Comparison of ENCODE assay signal across 2 cellular contexts in genomic region chr7:149624006-149624405, GRCh38.
TF ChIP-seq lines count a peak whose summit lies in the region.

No MANE protein-coding gene starts in this region.

TF ChIP-seq in IMR-90, 13 proteins besides CTCF, POLR2A, EP300 and RAD21:
- TF ChIP-seq SMC3 (IDR thresholded peaks at IDR 0.05; ENCODE audit: low read depth, low read length): no peak
- TF ChIP-seq BHLHE40 (IDR thresholded peaks at IDR 0.05; ENCODE audit: low read depth, low read length): no peak
- TF ChIP-seq RCOR1 (IDR thresholded peaks at IDR 0.05; ENCODE audit: insufficient replicate concordance, low read length): no peak
- no peak for TF ChIP-seq NFE2L2 (IDR thresholded peaks at IDR 0.05; ENCODE audit: low read depth, low read length)
- TF ChIP-seq FOS (IDR thresholded peaks at IDR 0.05; ENCODE audit: low read depth, low read length): no peak
- no peak for TF ChIP-seq MAFK (IDR thresholded peaks at IDR 0.05; ENCODE audit: low read depth, low read length)
- TF ChIP-seq CHD1 (IDR thresholded peaks at IDR 0.05; ENCODE audit: low read depth, low read length): no peak
- no peak for TF ChIP-seq MXI1 (IDR thresholded peaks at IDR 0.05; ENCODE audit: borderline replicate concordance, low read depth, low read length)
- no peak for TF ChIP-seq RFX5 (IDR thresholded peaks at IDR 0.05; ENCODE audit: low read depth, low read length)
- no peak for TF ChIP-seq CEBPB (IDR thresholded peaks at IDR 0.05; ENCODE audit: low read depth, low read length)
- no peak for TF ChIP-seq MAZ (IDR thresholded peaks at IDR 0.05; ENCODE audit: borderline replicate concordance, low read depth, low read length)
- no peak for TF ChIP-seq USF2 (IDR thresholded peaks at IDR 0.05; ENCODE audit: low read depth, low read length)
- TF ChIP-seq ELK1 (IDR thresholded peaks at IDR 0.05; ENCODE audit: borderline replicate concordance, low read depth, low read length): no peak

TF ChIP-seq in H1, 55 proteins besides CTCF, POLR2A, EP300 and RAD21:
- TF ChIP-seq E2F6 (IDR thresholded peaks at IDR 0.05) (no peak), SUZ12 (IDR thresholded peaks at IDR 0.05; ENCODE audit: low read length) (no peak), KDM1A (IDR thresholded peaks at IDR 0.05; ENCODE audit: borderline replicate concordance, low read length) (no peak), SIRT6 (IDR thresholded peaks at IDR 0.05; ENCODE audit: low read length) (no peak), GTF2F1 (IDR thresholded peaks at IDR 0.05; ENCODE audit: borderline replicate concordance, low read depth, low read length) (no peak), CTBP2 (IDR thresholded peaks at IDR 0.05; ENCODE audit: borderline replicate concordance, insufficient read depth, insufficient read length, low read length) (no peak), BRCA1 (IDR thresholded peaks at IDR 0.05; ENCODE audit: low read depth, low read length) (no peak), SP1 (IDR thresholded peaks at IDR 0.05; ENCODE audit: low read depth, low read length) (no peak), NANOG (IDR thresholded peaks at IDR 0.05; ENCODE audit: insufficient read depth, low read depth, low read length, poor library complexity, severe bottlenecking) (no peak)
